ENCODE assay signal across 13 cellular contexts in genomic region chr11:45031912-45032519, GRCh38.
DNase-seq lines count a peak whose midpoint lies in the region; ATAC-seq and TF ChIP-seq lines count a peak whose summit lies in the region.
"Had no signal": no experiment of that assay in that cellular context is flagged by ENCODE, and none has a peak within 500 bp of the region (broad histone marks: within the 10 kb centered on the region; RNA-seq: fewer than 3 reads in every experiment).

No MANE protein-coding gene starts in this region.

- POLR2A ChIA-PET in GM10248 (lab: Yijun Ruan, JAX) = no interaction called here

- CTCF ChIA-PET in GM10248 (lab: Yijun Ruan, JAX) = interaction anchor here (1.0 kb wide), 1 partner anchor 37 kb away, joined by 3 read pairs; no protein-coding TSS in a partner anchor

- peak; percentile 88 for ATAC-seq in GM19397 (IDR thresholded peaks at IDR 0.05; ENCODE audit: unreplicated experiment)
- ATAC-seq in HG02981 (IDR thresholded peaks at IDR 0.05; ENCODE audit: unreplicated experiment) = peak; percentile 81
- ATAC-seq in HG02840 (IDR thresholded peaks at IDR 0.05; ENCODE audit: low FRiP score, unreplicated experiment) = no peak
- ATAC-seq: activated T-cell treated with anti-CD3 and anti-CD28 coated beads, Interleukin-2, amount 50 U/mL, for 72 hours had no signal

- TF ChIP-seq CTCF in GM10248 (IDR thresholded peaks at IDR 0.05; ENCODE audit: control extremely low read depth, extremely low read depth, low read depth, missing control alignments) = no peak

- DNase-seq in GM10248 (ENCODE audit: extremely low spot score) (peak; percentile 63), NOMO-1 (lab: John Stamatoyannopoulos, UW; ENCODE audit: unreplicated experiment in 2 of 2) (peak; percentile 84 to 93), NCI-H128 (lab: John Stamatoyannopoulos, UW; ENCODE audit: unreplicated experiment) (no peak), DMS114 treated with DMSO at 0.1 percent for 48 hours (lab: John Stamatoyannopoulos, UW; ENCODE audit: unreplicated experiment) (no peak), AG20443 (ENCODE audit: low spot score) (no peak)
- DNase-seq: activated T-cell treated with anti-CD3 and anti-CD28 coated beads, Interleukin-2, amount 50 U/mL, for 72 hours; colonic mucosa; NCI-H1105 treated with DMSO at 0.1 percent for 48 hours; SK-N-SH; stimulated activated CD4-positive, alpha-beta T cell treated with anti-CD3 and anti-CD28 coated beads, Interleukin-4, amount 100 ng/mL, for 1 hour had no signal

Comparison
In these comparisons a context has a peak if more than half of its experiments do, and no peak if none do; other contexts are left out.
1. DNase-seq: peak in GM10248 (single experiment) and NOMO-1 (2 of 2); none in NCI-H128 (single experiment), DMS114 treated with DMSO at 0.1 percent for 48 hours (single experiment) and AG20443 (single experiment).